Comparison of ENCODE assay signal across 23 cellular contexts in the genomic region with DNA sequence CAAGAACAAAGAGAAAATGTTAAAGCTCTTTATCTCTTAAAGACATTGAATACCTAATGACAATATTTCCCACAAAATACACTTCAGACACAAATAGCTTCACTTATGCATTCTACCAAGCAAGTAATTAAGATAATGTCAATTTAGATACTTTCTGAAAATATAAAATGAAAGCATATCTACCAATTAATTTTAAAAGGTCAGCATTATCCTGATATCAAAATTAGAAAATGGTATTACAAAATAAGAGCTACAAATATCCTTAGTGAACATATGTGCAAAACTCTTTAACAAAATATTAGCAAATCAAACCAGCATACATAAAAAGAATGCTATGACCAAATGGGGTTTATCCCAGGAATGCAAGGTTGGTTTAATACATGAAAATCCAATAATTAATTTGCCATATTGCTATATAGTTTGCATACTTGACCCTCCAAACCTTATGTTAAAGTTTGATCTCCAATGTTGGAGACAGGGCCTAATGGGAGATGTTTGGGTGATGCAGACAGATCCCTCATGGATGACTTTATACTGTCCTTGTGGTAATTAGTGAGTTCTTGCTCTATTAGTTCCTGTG.
"Had no signal": no experiment of that assay in that cellular context is flagged by ENCODE, and none has a peak within 500 bp of the region (broad histone marks: within the 10 kb centered on the region; RNA-seq: fewer than 3 reads in every experiment).

No MANE protein-coding gene starts in this region.

- H3K4me1 ChIP-seq: SJSA1 had no signal

- H3K27ac ChIP-seq: HL-60, KMS-11, SJSA1, SK-N-MC had no signal

- H3K9me3 ChIP-seq: SJSA1 had no signal

- H3K4me3 ChIP-seq: SJSA1, SK-N-MC had no signal

- DNase-seq: Kasumi-1, MM.1S, NCI-H1092 treated with DMSO at 0.1 percent for 48 hours, NCI-H1436, NCI-H187, NCI-H2029, NCI-H2081 treated with DMSO at 0.1 percent for 48 hours, NCI-H2171, NCI-H226, NCI-H446, NCI-H510A, NCI-H524 treated with DMSO at 0.1 percent for 48 hours, NCI-H69, NCI-H774, Right ventricle myocardium superior, RPMI8226, SIG-M5 had no signal

- H3K4me2 ChIP-seq: KMS-11 had no signal

- H3K9ac ChIP-seq: KMS-11 had no signal

- H3K27me3 ChIP-seq: SJSA1 had no signal

- FAIRE-seq: HTR-8/SVneo, RCC 7860 had no signal

- H3K36me3 ChIP-seq: SJSA1 had no signal
